In genomic region chr7:64947252-64948000, GRCh38 we compare ENCODE assay signal across 9 cellular contexts. TPM values are rescaled to one million over a fixed set of nuclear protein-coding genes. Genes with fewer than 3 reads are reported as not detected.
DNase-seq lines count a peak whose midpoint lies in the region; ATAC-seq and TF ChIP-seq lines count a peak whose summit lies in the region.
"Had no signal": no experiment of that assay in that cellular context is flagged by ENCODE, and none has a peak within 500 bp of the region (broad histone marks: within the 10 kb centered on the region; RNA-seq: fewer than 3 reads in every experiment).

No MANE protein-coding gene starts in this region.

- H3K36me3 ChIP-seq in ACC112 (ENCODE audit: insufficient read depth, low read length) = no peaks in the 10 kb centered on the region
- no peaks in the 10 kb centered on the region for H3K36me3 ChIP-seq in neural cell (ENCODE audit: insufficient read depth, low read length)

- H2AFZ ChIP-seq in ACC112 (ENCODE audit: low read length, unreplicated experiment) = no peak overlapping the region
- no peak overlapping the region for H2AFZ ChIP-seq in neural cell (ENCODE audit: low read depth, low read length)

- no peaks in the 10 kb centered on the region for H3K9me2 ChIP-seq in neural cell (ENCODE audit: insufficient read depth, low read length)

- TF ChIP-seq RAD21 in neural cell (conservative IDR thresholded peaks at IDR 0.05) = no peak

- H3K4me2 ChIP-seq in neural cell (ENCODE audit: low read length) = no peak overlapping the region

- DNase-seq in NCI-H774 (lab: John Stamatoyannopoulos, UW) (peak; percentile 20), fibroblast of pulmonary artery (ENCODE audit: low read depth) (no peak), OCI-M2 (lab: John Stamatoyannopoulos, UW; ENCODE audit: unreplicated experiment) (no peak), NOMO-1 treated with DMSO at 0.1 percent for 48 hours (lab: John Stamatoyannopoulos, UW; ENCODE audit: unreplicated experiment) (no peak), AG08396 (ENCODE audit: low spot score) (no peak)
- DNase-seq: MM.1S had no signal

- no peak overlapping the region for H3K9ac ChIP-seq in neural cell (ENCODE audit: low read length)

- TF ChIP-seq CTCF in fibroblast of pulmonary artery (IDR thresholded peaks at IDR 0.05; ENCODE audit: low read length, missing control alignments) = no peak
- TF ChIP-seq CTCF in neural cell (IDR thresholded peaks at IDR 0.05; ENCODE audit: poor library complexity, severe bottlenecking) = no peak

- H3K4me1 ChIP-seq in ACC112 (ENCODE audit: control insufficient read depth, insufficient read depth, low read length, unreplicated experiment) = no peaks in the 10 kb centered on the region

- H3K4me3 ChIP-seq in ACC112 (ENCODE audit: low read depth, low read length) = peak overlapping the region; percentile 52
- peak overlapping the region; percentile 22 for H3K4me3 ChIP-seq in fibroblast of pulmonary artery (replicated peaks; ENCODE audit: low read depth, low read length)
- peak overlapping the region; percentile 56 for H3K4me3 ChIP-seq in neural cell (ENCODE audit: low read length)

- no peak for TF ChIP-seq EP300 in neural cell (conservative IDR thresholded peaks at IDR 0.05; ENCODE audit: poor library complexity, severe bottlenecking)

- no peaks in the 10 kb centered on the region for H3F3A ChIP-seq in neural cell (ENCODE audit: insufficient read depth, low read length, poor library complexity, severe bottlenecking)

- H3K27me3 ChIP-seq in ACC112 (ENCODE audit: insufficient read depth, low read length) = peaks cover 38% of the 10 kb centered on the region
- peaks cover 13% of the 10 kb centered on the region for H3K27me3 ChIP-seq in neural cell (ENCODE audit: insufficient read depth, low read depth, low read length)

- H3K9me3 ChIP-seq in neural cell (ENCODE audit: low read length) = no peaks in the 10 kb centered on the region

- ATAC-seq in GM19455 (IDR thresholded peaks at IDR 0.05; ENCODE audit: unreplicated experiment) = no peak

- H3K79me2 ChIP-seq in ACC112 (ENCODE audit: control insufficient read depth, insufficient read depth, low read length, unreplicated experiment) = no peaks in the 10 kb centered on the region
- no peaks in the 10 kb centered on the region for H3K79me2 ChIP-seq in neural cell (replicated peaks; ENCODE audit: insufficient read depth, low read length)

- no peak overlapping the region for H3K27ac ChIP-seq in ACC112 (ENCODE audit: low read depth, low read length)
- H3K27ac ChIP-seq in neural cell (ENCODE audit: low read length) = no peak overlapping the region

- no peaks in the 10 kb centered on the region for H4K20me1 ChIP-seq in neural cell (ENCODE audit: insufficient read depth)

TF ChIP-seq in neural cell, 6 proteins besides CTCF, POLR2A, EP300 and RAD21:
- no peak for TF ChIP-seq MXI1 (conservative IDR thresholded peaks at IDR 0.05; ENCODE audit: poor library complexity, severe bottlenecking)
- no peak for TF ChIP-seq REST (IDR thresholded peaks at IDR 0.05; ENCODE audit: borderline replicate concordance)
- no peak for TF ChIP-seq EZH2 (IDR thresholded peaks at IDR 0.05; ENCODE audit: borderline replicate concordance, insufficient read depth, low read length, poor library complexity, severe bottlenecking)
- no peak for TF ChIP-seq POLR2AphosphoS5 (IDR thresholded peaks at IDR 0.05)
- no peak for TF ChIP-seq SMC3 (conservative IDR thresholded peaks at IDR 0.05; ENCODE audit: poor library complexity)
- no peak for TF ChIP-seq TAF1 (IDR thresholded peaks at IDR 0.05; ENCODE audit: low read depth)
TF ChIP-seq in neural cell: peak in this region for 0.

RNA-seq across cellular contexts. Expression of gene ZNF117, which starts 43.4 kb away (rescaled TPM):
- polyA plus RNA-seq in neural cell = 109 and 112 TPM in 2 replicates
- polyA minus RNA-seq in neural cell = 77.7 and 98.9 TPM in 2 replicates

RNA-seq across cellular contexts. Expression of gene ZNF273, which starts 44.4 kb away (rescaled TPM):
- polyA plus RNA-seq in neural cell = 19.4 and 21.7 TPM in 2 replicates
- polyA minus RNA-seq in neural cell = 23.1 and 30.7 TPM in 2 replicates

RNA-seq across cellular contexts. Expression of gene ERV3-1, which starts 59.1 kb away (rescaled TPM):
- polyA plus RNA-seq in neural cell = 48.5 and 53.4 TPM in 2 replicates
- 80.1 and 99.2 TPM in 2 replicates for polyA minus RNA-seq in neural cell
